In genomic region chr2:175015340-175015739, GRCh38 we compare ENCODE assay signal across 15 cellular contexts. TPM values are rescaled to one million over a fixed set of nuclear protein-coding genes. Genes with fewer than 3 reads are reported as not detected.
DNase-seq lines count a peak whose midpoint lies in the region; ATAC-seq, FAIRE-seq and TF ChIP-seq lines count a peak whose summit lies in the region.
"Had no signal": no experiment of that assay in that cellular context is flagged by ENCODE, and none has a peak within 500 bp of the region (broad histone marks: within the 10 kb centered on the region; RNA-seq: fewer than 3 reads in every experiment).

No MANE protein-coding gene starts in this region.

- peaks cover 3% of the 10 kb centered on the region for H3K9me3 Mint-ChIP-seq in activated naive CD4-positive, alpha-beta T cell treated with anti-CD3 and anti-CD28 coated beads for 36 hours

- TF ChIP-seq EP300 in HepG2 (IDR thresholded peaks at IDR 0.05; ENCODE audit: low read depth in 2 of 2, low read length in 2 of 2): no peak
- no peak for TF ChIP-seq EP300 in HepG2 (CRISPR knock-in tag; IDR thresholded peaks at IDR 0.05; ENCODE audit: borderline replicate concordance)

- H3K9ac ChIP-seq in liver (ENCODE audit: low read depth in 1 of 2, low read length in 2 of 2): no peak overlapping the region
- H3K9ac ChIP-seq in HepG2 (ENCODE audit: insufficient read depth, low read depth, low read length): no peak overlapping the region
- peak overlapping the region; percentile 19 for H3K9ac ChIP-seq in endothelial cell of umbilical vein (replicated peaks; ENCODE audit: extremely low read depth, insufficient read depth, low read length)

- peaks cover 3% of the 10 kb centered on the region for H3K27me3 Mint-ChIP-seq in activated naive CD4-positive, alpha-beta T cell treated with anti-CD3 and anti-CD28 coated beads for 36 hours (ENCODE audit: low read depth)
- H3K27me3 Mint-ChIP-seq: CD4-positive, alpha-beta memory T cell had no signal

- no peaks in the 10 kb centered on the region for H3K4me1 Mint-ChIP-seq in activated naive CD4-positive, alpha-beta T cell treated with anti-CD3 and anti-CD28 coated beads for 36 hours (ENCODE audit: low read depth)
- H3K4me1 Mint-ChIP-seq: CD4-positive, alpha-beta memory T cell had no signal

- POLR2A ChIA-PET in HepG2 (lab: Yijun Ruan, JAX) (no interaction called here), endothelial cell of umbilical vein (lab: Charles Lee) (interaction anchor here (1.2 kb wide), 1 partner anchor 10 kb away, joined by 8 read pairs; the partner anchor contains the start of gene CHN1)

- DNase-seq in HepG2 (ENCODE audit: low spot score) (no peak), endothelial cell of umbilical vein (ENCODE audit: low read depth, low spot score) (peak; percentile 83), pulmonary artery endothelial cell (ENCODE audit: low read depth, low spot score) (peak; percentile 64)
- no peak for DNase-seq in activated naive CD4-positive, alpha-beta T cell treated with anti-CD3 and anti-CD28 coated beads for 36 hours
- DNase-seq: BE2C; CD4-positive, alpha-beta memory T cell; DMS79 had no signal

- 69% methylated on average over 3 of the region's 3 CpGs for WGBS in liver
- WGBS in HepG2 (ENCODE audit: low lambda C conversion rate): 6% methylated on average over 3 of the region's 3 CpGs

- TF ChIP-seq RAD21 in liver (IDR thresholded peaks at IDR 0.05): no peak
- TF ChIP-seq RAD21 in HepG2 (CRISPR knock-in tag; IDR thresholded peaks at IDR 0.05): no peak

- dilution Hi-C loops in endothelial cell of umbilical vein (cut with MboI; ENCODE audit: extremely low pct_ligation_motif_present, low sequenced_read_pairs): no loop called here

- no peak overlapping the region for H2AFZ ChIP-seq in HepG2 (ENCODE audit: low read length)
- H2AFZ ChIP-seq in endothelial cell of umbilical vein (ENCODE audit: low read depth, low read length): no peak overlapping the region

- H3K9me1 ChIP-seq in endothelial cell of umbilical vein (replicated peaks; ENCODE audit: control insufficient read depth, extremely low read depth, insufficient read depth, low read length): no peaks in the 10 kb centered on the region

- no peak overlapping the region for H3K4me3 Mint-ChIP-seq in activated naive CD4-positive, alpha-beta T cell treated with anti-CD3 and anti-CD28 coated beads for 36 hours
- H3K4me3 Mint-ChIP-seq: CD4-positive, alpha-beta memory T cell had no signal

- FAIRE-seq in HepG2 (lab: Jason Lieb, UNC) (no peak), endothelial cell of umbilical vein (lab: Jason Lieb, UNC) (peak; percentile 83)
- FAIRE-seq: A549, GM12878, GM18507 had no signal

- BruUV-seq in HepG2 (replicated peaks; lab: Mats Ljungman, UMichigan) (no TSS peak), endothelial cell of umbilical vein (replicated peaks; lab: Mats Ljungman, UMichigan) (no TSS peak)

- H3K36me3 ChIP-seq in liver (ENCODE audit: control insufficient read depth in 4 of 4, insufficient read depth in 3 of 4, low read depth in 1 of 4, low read length in 3 of 4) (no peaks in the 10 kb centered on the region), HepG2 (replicated peaks in 1 of 2; ENCODE audit: control insufficient read depth in 1 of 2, insufficient read depth in 2 of 2, low read length in 2 of 2) (no peaks in the 10 kb centered on the region), endothelial cell of umbilical vein (ENCODE audit: control insufficient read depth in 2 of 2, extremely low read depth in 1 of 2, insufficient read depth in 2 of 2, low read length in 2 of 2) (no peaks in the 10 kb centered on the region)
- H3K36me3 ChIP-seq: BE2C had no signal

- H3K9me3 ChIP-seq in liver (ENCODE audit: control insufficient read depth in 4 of 4, low read length in 3 of 4) (no peaks in the 10 kb centered on the region), HepG2 (ENCODE audit: low read length) (peaks cover 4% of the 10 kb centered on the region; the same call in 1 of the 2 replicates), endothelial cell of umbilical vein (replicated peaks; ENCODE audit: control insufficient read depth, insufficient read depth, low read length) (no peaks in the 10 kb centered on the region)
- H3K9me3 ChIP-seq: A549, BE2C had no signal

- intact Hi-C loops in HepG2 (cut with micrococcal nuclease; ENCODE audit: unreplicated experiment): no loop called here
- intact Hi-C loops in endothelial cell of umbilical vein (cut with micrococcal nuclease): loop anchor here (1.0 kb wide), 1 partner anchor 17 kb away; no protein-coding TSS in a partner anchor
- intact Hi-C loops in activated naive CD4-positive, alpha-beta T cell treated with anti-CD3 and anti-CD28 coated beads for 36 hours (cut with micrococcal nuclease): loop anchor here (10.0 kb wide), 1 partner anchor 759 kb away; no protein-coding TSS in a partner anchor

- H3K27ac ChIP-seq in liver (ENCODE audit: low read depth in 1 of 2, low read length in 2 of 2) (no peak overlapping the region), HepG2 (ENCODE audit: extremely low read length, insufficient read depth, low read length) (no peak overlapping the region), endothelial cell of umbilical vein (ENCODE audit: insufficient read depth, low read depth, low read length) (peak overlapping the region; percentile 80)
- H3K27ac ChIP-seq: A549, C4-2B had no signal

- H3K36me3 Mint-ChIP-seq in activated naive CD4-positive, alpha-beta T cell treated with anti-CD3 and anti-CD28 coated beads for 36 hours (ENCODE audit: low read depth): no peaks in the 10 kb centered on the region
- H3K36me3 Mint-ChIP-seq: CD4-positive, alpha-beta memory T cell had no signal

- TF ChIP-seq POLR2A in HepG2 (IDR thresholded peaks at IDR 0.05; ENCODE audit: insufficient read depth in 1 of 2, low read depth in 2 of 2, low read length in 2 of 2) (no peak), endothelial cell of umbilical vein (IDR thresholded peaks at IDR 0.05; ENCODE audit: low read depth, low read length) (no peak)

- H3K4me3 ChIP-seq in liver (ENCODE audit: low read depth in 1 of 3, low read length in 3 of 3): no peak overlapping the region
- no peak overlapping the region for H3K4me3 ChIP-seq in HepG2 (replicated peaks in 1 of 3; ENCODE audit: insufficient read depth in 1 of 3, low read depth in 2 of 3, low read length in 3 of 3)
- peak overlapping the region in 1 of 3 experiments; percentile 22 for H3K4me3 ChIP-seq in endothelial cell of umbilical vein (replicated peaks in 1 of 3; ENCODE audit: insufficient read depth in 1 of 3, low read depth in 1 of 3, low read length in 3 of 3)
- H3K4me3 ChIP-seq: A549, GM12878 had no signal

- H3K79me2 ChIP-seq in HepG2 (ENCODE audit: insufficient read depth, low read length) (no peaks in the 10 kb centered on the region), endothelial cell of umbilical vein (ENCODE audit: control insufficient read depth, insufficient read depth, low read length) (no peaks in the 10 kb centered on the region)

- CTCF ChIA-PET in HepG2 (lab: Yijun Ruan, JAX; ENCODE audit: low intra/inter-chr PET ratio, low total read pairs) (no interaction called here), endothelial cell of umbilical vein (lab: Charles Lee) (interaction anchor here (0.6 to 1.7 kb wide), 9 partner anchors 10 to 1278 kb away, joined by 3 to 13 read pairs (median 4); partner anchors contain the start of gene CHN1)
- CTCF ChIA-PET in activated naive CD4-positive, alpha-beta T cell treated with anti-CD3 and anti-CD28 coated beads for 36 hours (lab: Charles Lee): interaction anchor here (0.7 to 1.4 kb wide), 2 partner anchors 15 to 88 kb away, joined by 3 read pairs; no protein-coding TSS in a partner anchor

- H3K27me3 ChIP-seq in liver (ENCODE audit: control insufficient read depth in 4 of 4, insufficient read depth in 4 of 4, low read length in 3 of 4): no peaks in the 10 kb centered on the region
- no peaks in the 10 kb centered on the region; a peak in 1 of 5 replicates for H3K27me3 ChIP-seq in HepG2 (ENCODE audit: control insufficient read depth in 1 of 2, insufficient read depth in 2 of 2, low read length in 2 of 2)
- H3K27me3 ChIP-seq in endothelial cell of umbilical vein (ENCODE audit: control insufficient read depth in 2 of 2, insufficient read depth in 2 of 2, low read length in 2 of 2): no peaks in the 10 kb centered on the region
- H3K27me3 ChIP-seq: BE2C had no signal

- TF ChIP-seq CTCF in liver (IDR thresholded peaks at IDR 0.05; ENCODE audit: low read depth, low read length, missing input control) (no peak), HepG2 (CRISPR knock-in tag; IDR thresholded peaks at IDR 0.05) (no peak), endothelial cell of umbilical vein (IDR thresholded peaks at IDR 0.05; ENCODE audit: extremely low read depth in 1 of 2, insufficient read depth in 1 of 2, low read depth in 1 of 2, low read length in 2 of 2) (no peak)

- no peak overlapping the region for H3K27ac Mint-ChIP-seq in activated naive CD4-positive, alpha-beta T cell treated with anti-CD3 and anti-CD28 coated beads for 36 hours
- H3K27ac Mint-ChIP-seq: CD4-positive, alpha-beta memory T cell had no signal

- H3K4me1 ChIP-seq in liver (ENCODE audit: control insufficient read depth in 4 of 4, insufficient read depth in 4 of 4, low read length in 3 of 4): no peaks in the 10 kb centered on the region
- peaks cover 14% of the 10 kb centered on the region; the same call in 1 of the 2 replicates for H3K4me1 ChIP-seq in HepG2 (ENCODE audit: insufficient read depth, low read length)
- peaks cover 24% of the 10 kb centered on the region for H3K4me1 ChIP-seq in endothelial cell of umbilical vein (ENCODE audit: control insufficient read depth, extremely low read depth, insufficient read depth, low read length)
- H3K4me1 ChIP-seq: A549 had no signal

- ATAC-seq in HepG2 (no peak), HG03196 (IDR thresholded peaks at IDR 0.05; ENCODE audit: unreplicated experiment) (no peak)
- ATAC-seq: A549, GM12878, HCT116 had no signal

- H4K20me1 ChIP-seq in HepG2 (ENCODE audit: insufficient read depth, low read length) (no peaks in the 10 kb centered on the region), endothelial cell of umbilical vein (replicated peaks; ENCODE audit: control insufficient read depth, extremely low read depth, insufficient read depth, low read length) (no peaks in the 10 kb centered on the region)

- in situ Hi-C loops in HepG2 (cut with HindIII; ENCODE audit: extremely low pct_ligation_motif_present, low pct_unique_long_range_greater_than_20kb): no loop called here

- H3K4me2 ChIP-seq in HepG2 (ENCODE audit: low read depth, low read length) (no peak overlapping the region), endothelial cell of umbilical vein (ENCODE audit: insufficient read depth, low read length) (peak overlapping the region; percentile 81)
- H3K4me2 ChIP-seq: A549 had no signal

RNA-seq across cellular contexts. Expression of gene CHN1, which starts 10.2 kb away (rescaled TPM):
- total RNA-seq in liver (1 to 10 TPM; 1.1 to 1.6 TPM), HepG2 (2016; rRNA removed; fragmentation: Illumina TruSeq; extraction: Trizol) (2.5 and 2.8 TPM in 2 replicates), endothelial cell of umbilical vein (23.3 and 29.0 TPM in 2 replicates), pulmonary artery endothelial cell (17.3 and 17.7 TPM in 2 replicates)
- polyA plus RNA-seq in liver (1 to 10 TPM in 1 of 2 donors, under 1 TPM in 1; 0.66 to 1.1 TPM), HepG2 (2011; rRNA removed) (2.5 and 3.5 TPM in 2 replicates), endothelial cell of umbilical vein (20.1 and 24.9 TPM in 2 replicates)
- 2.8 and 3.9 TPM in 2 replicates for total RNA-seq in HepG2 (2016; cell fraction: cytosol; rRNA removed; fragmentation: Illumina TruSeq; extraction: Trizol; ENCODE audit: low read depth)
- 3.0 and 3.3 TPM in 2 replicates for total RNA-seq in HepG2 (2016; cell fraction: insoluble cytoplasmic fraction; rRNA removed; fragmentation: Illumina TruSeq; extraction: Trizol)
- 3.8 and 5.4 TPM in 2 replicates for total RNA-seq in HepG2 (2016; cell fraction: membrane; rRNA removed; fragmentation: Illumina TruSeq; extraction: Trizol)
- 3.1 and 6.8 TPM in 2 replicates for total RNA-seq in HepG2 (2016; cell fraction: nucleus; rRNA removed; fragmentation: Illumina TruSeq; extraction: Trizol)
- polyA plus RNA-seq in HepG2 (2011; cell fraction: cytosol; rRNA removed): 1.3 and 3.1 TPM in 2 replicates
- 1.7 and 2.6 TPM in 2 replicates for polyA plus RNA-seq in HepG2 (2011; cell fraction: nucleus; rRNA removed)
- polyA plus RNA-seq in HepG2 (2012): 1.1 and 2.4 TPM in 2 replicates
- polyA plus RNA-seq in HepG2 (2016; cell fraction: cytosol; fragmentation: Illumina TruSeq; extraction: Trizol; ENCODE audit: low read depth): 2.0 and 2.7 TPM in 2 replicates
- polyA plus RNA-seq in HepG2 (2016; cell fraction: insoluble cytoplasmic fraction; fragmentation: Illumina TruSeq; extraction: Trizol; ENCODE audit: low read depth): 3.5 and 5.4 TPM in 2 replicates
- polyA plus RNA-seq in HepG2 (2016; cell fraction: membrane; fragmentation: Illumina TruSeq; extraction: Trizol; ENCODE audit: low read depth): 4.4 and 4.9 TPM in 2 replicates
- polyA plus RNA-seq in HepG2 (2016; cell fraction: nucleus; fragmentation: Illumina TruSeq; extraction: Trizol; ENCODE audit: insufficient read depth, low read depth): 3.1 and 4.3 TPM in 2 replicates
- 1.2 and 14.3 TPM in 2 replicates for polyA minus RNA-seq in HepG2 (2011; rRNA and poly(A)+ RNA removed; ENCODE audit: low replicate concordance)
- 1.5 and 2.1 TPM in 2 replicates for polyA minus RNA-seq in HepG2 (2011; cell fraction: cytosol; rRNA and poly(A)+ RNA removed)
- polyA minus RNA-seq in HepG2 (2011; cell fraction: nucleus; rRNA and poly(A)+ RNA removed): 5.8 and 9.4 TPM in 2 replicates
- 34.0 and 35.0 TPM in 2 replicates for polyA plus RNA-seq in endothelial cell of umbilical vein (2011; cell fraction: cytosol; rRNA removed)
- 37.7 and 42.8 TPM in 2 replicates for polyA plus RNA-seq in endothelial cell of umbilical vein (2011; cell fraction: nucleus; rRNA removed)
- polyA plus RNA-seq in endothelial cell of umbilical vein (2012): 16.1 and 30.5 TPM in 2 replicates
- polyA minus RNA-seq in endothelial cell of umbilical vein: 46.2 and 58.7 TPM in 2 replicates
- polyA minus RNA-seq in endothelial cell of umbilical vein (2011; cell fraction: cytosol; rRNA and poly(A)+ RNA removed): 11.6 TPM
- polyA minus RNA-seq in endothelial cell of umbilical vein (2011; cell fraction: nucleus; rRNA and poly(A)+ RNA removed): 59.2 and 73.1 TPM in 2 replicates
- total RNA-seq in activated naive CD4-positive, alpha-beta T cell treated with anti-CD3 and anti-CD28 coated beads for 36 hours: 1 to 10 TPM; 2.1 to 3.3 TPM
- total RNA-seq: HT-29 had no signal

Comparison
In these comparisons a context has a peak if more than half of its experiments do, and no peak if none do; other contexts are left out.
1. DNase-seq: peak in endothelial cell of umbilical vein (single experiment) and pulmonary artery endothelial cell (single experiment); none in HepG2 (single experiment) and activated naive CD4-positive, alpha-beta T cell treated with anti-CD3 and anti-CD28 coated beads for 36 hours (single experiment).